8 cellular contexts compared by ENCODE assay signal in genomic region chr5:77129386-77129785, GRCh38. TPM values are rescaled to one million over a fixed set of nuclear protein-coding genes. Genes with fewer than 3 reads are reported as not detected.
DNase-seq lines count a peak whose midpoint lies in the region; ATAC-seq and TF ChIP-seq lines count a peak whose summit lies in the region.

No MANE protein-coding gene starts in this region.

- H3K79me2 ChIP-seq in PC-3 (ENCODE audit: low read length), result no peaks in the 10 kb centered on the region

- CTCF ChIA-PET in PC-3 (lab: Charles Lee), result interaction anchor here (0.7 kb wide), 1 partner anchor 308 kb away, joined by 4 read pairs; no protein-coding TSS in a partner anchor

- no peak overlapping the region for H3K27ac ChIP-seq in 22Rv1
- no peak overlapping the region for H3K27ac ChIP-seq in PC-3 (ENCODE audit: low read length)
- peak overlapping the region in 1 of 2 donors; percentile 12 for H3K27ac ChIP-seq in ascending aorta

- DNase-seq in EL (peak; percentile 39), PC-3 (peak; percentile 54), fibroblast of pulmonary artery (ENCODE audit: low read depth) (peak; percentile 33), ascending aorta (ENCODE audit: low spot score in 2 of 2) (no peak)

- H3K9ac ChIP-seq in PC-3 (ENCODE audit: low read length), result no peak overlapping the region

- peaks cover 15% of the 10 kb centered on the region for H3K4me1 ChIP-seq in PC-3 (ENCODE audit: insufficient read depth, low read length)
- no peaks in the 10 kb centered on the region for H3K4me1 ChIP-seq in ascending aorta

- H3K27me3 ChIP-seq in PC-3 (ENCODE audit: low read length), result no peaks in the 10 kb centered on the region
- no peaks in the 10 kb centered on the region for H3K27me3 ChIP-seq in ascending aorta

- H3F3A ChIP-seq in PC-3 (ENCODE audit: low read length, unreplicated experiment), result no peaks in the 10 kb centered on the region

- POLR2A ChIA-PET in PC-3 (lab: Charles Lee; ENCODE audit: unreplicated experiment), result no interaction called here

- H3K4me2 ChIP-seq in PC-3 (ENCODE audit: low read length), result no peak overlapping the region

- TF ChIP-seq CTCF in 22Rv1 (IDR thresholded peaks at IDR 0.05) (peak; percentile 61), PC-3 (conservative IDR thresholded peaks at IDR 0.05; ENCODE audit: low read depth, low read length) (peak; percentile 67), fibroblast of pulmonary artery (IDR thresholded peaks at IDR 0.05; ENCODE audit: low read length, missing control alignments) (peak; percentile 42), ascending aorta (IDR thresholded peaks at IDR 0.05) (peak in 1 of 3 experiments; percentile 48)

- H3K4me3 ChIP-seq in PC-3 (ENCODE audit: low read length) (no peak overlapping the region), fibroblast of pulmonary artery (replicated peaks; ENCODE audit: low read depth, low read length) (no peak overlapping the region), ascending aorta (no peak overlapping the region)

- intact Hi-C loops in PC-3 (cut with micrococcal nuclease), result no loop called here
- intact Hi-C loops in ascending aorta (cut with DNase I), result no loop called here

- no peaks in the 10 kb centered on the region for H3K9me2 ChIP-seq in PC-3 (replicated peaks; ENCODE audit: low read length)

- ATAC-seq in PC-3, result peak; percentile 42; the same call in 1 of the 2 replicates
- no peak for ATAC-seq in HG03175 (IDR thresholded peaks at IDR 0.05; ENCODE audit: unreplicated experiment)
- ATAC-seq in HG03439 (IDR thresholded peaks at IDR 0.05; ENCODE audit: unreplicated experiment), result no peak
- no peak for ATAC-seq in GM21390 (IDR thresholded peaks at IDR 0.05; ENCODE audit: unreplicated experiment)

- H4K20me1 ChIP-seq in PC-3 (ENCODE audit: low read length), result no peaks in the 10 kb centered on the region

- H3K36me3 ChIP-seq in PC-3 (ENCODE audit: low read depth, low read length) (no peaks in the 10 kb centered on the region), ascending aorta (no peaks in the 10 kb centered on the region)

- no peak overlapping the region for H2AFZ ChIP-seq in PC-3 (ENCODE audit: low read length)

- no TSS peak for BruUV-seq in PC-3 (replicated peaks; lab: Mats Ljungman, UMichigan)

- H3K9me3 ChIP-seq in PC-3 (ENCODE audit: low read length), result no peaks in the 10 kb centered on the region
- no peaks in the 10 kb centered on the region for H3K9me3 ChIP-seq in ascending aorta

RNA-seq across cellular contexts. Expression of gene ZBED3, which starts 42.3 kb away (rescaled TPM):
- total RNA-seq in PC-3 (2014; rRNA removed) (1.3 and 9.8 TPM in 2 replicates), ascending aorta (0.64 TPM)

Comparison
In these comparisons a context has a peak if more than half of its experiments do, and no peak if none do; other contexts are left out.
1. DNase-seq: peak in EL (single experiment), PC-3 (single experiment) and fibroblast of pulmonary artery (single experiment); none in ascending aorta (0 of 2).